Comparison of ENCODE assay signal across 1 cellular context in the genomic region with DNA sequence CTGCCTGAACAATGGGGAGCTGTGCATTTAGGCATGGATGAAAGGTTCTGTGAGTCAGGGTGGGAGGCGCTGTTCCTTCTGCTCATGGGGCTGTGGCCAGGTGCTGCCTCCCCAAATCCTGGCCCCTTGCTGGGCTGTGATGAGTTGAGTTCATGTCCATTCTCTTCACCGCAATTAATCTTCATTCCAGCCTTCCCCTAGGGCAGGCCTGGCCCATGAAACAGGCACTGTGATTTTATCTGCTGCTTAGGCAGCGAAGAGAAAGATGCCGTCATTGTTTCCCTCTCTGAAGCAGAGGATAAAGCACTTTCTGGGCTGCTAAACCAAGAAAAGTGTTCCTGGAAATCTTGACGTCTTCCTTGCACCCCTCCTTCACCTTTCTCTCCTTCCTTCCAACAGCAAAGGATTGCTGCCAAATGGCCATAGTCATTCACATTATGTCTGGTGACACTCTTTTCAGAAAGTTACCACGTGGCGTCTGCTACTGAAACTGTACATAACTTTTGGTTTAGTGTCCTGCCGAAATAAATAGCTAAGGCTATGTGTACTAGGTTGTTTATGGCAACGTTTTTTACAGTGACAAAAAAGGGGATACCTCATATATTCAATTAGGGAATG.
TF ChIP-seq lines count a peak whose summit lies in the region.

No MANE protein-coding gene starts in this region.

TF ChIP-seq in IMR-90, 13 proteins besides CTCF, POLR2A, EP300 and RAD21 (continued from another document):
- TF ChIP-seq, protein P1, sequence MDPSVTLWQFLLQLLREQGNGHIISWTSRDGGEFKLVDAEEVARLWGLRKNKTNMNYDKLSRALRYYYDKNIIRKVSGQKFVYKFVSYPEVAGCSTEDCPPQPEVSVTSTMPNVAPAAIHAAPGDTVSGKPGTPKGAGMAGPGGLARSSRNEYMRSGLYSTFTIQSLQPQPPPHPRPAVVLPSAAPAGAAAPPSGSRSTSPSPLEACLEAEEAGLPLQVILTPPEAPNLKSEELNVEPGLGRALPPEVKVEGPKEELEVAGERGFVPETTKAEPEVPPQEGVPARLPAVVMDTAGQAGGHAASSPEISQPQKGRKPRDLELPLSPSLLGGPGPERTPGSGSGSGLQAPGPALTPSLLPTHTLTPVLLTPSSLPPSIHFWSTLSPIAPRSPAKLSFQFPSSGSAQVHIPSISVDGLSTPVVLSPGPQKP (IDR thresholded peaks at IDR 0.05; ENCODE audit: borderline replicate concordance, low read depth, low read length), result no peak
- no peak for TF ChIP-seq SMC3 (IDR thresholded peaks at IDR 0.05; ENCODE audit: low read depth, low read length)
- TF ChIP-seq FOS (IDR thresholded peaks at IDR 0.05; ENCODE audit: low read depth, low read length), result no peak
- TF ChIP-seq RFX5 (IDR thresholded peaks at IDR 0.05; ENCODE audit: low read depth, low read length), result no peak
- TF ChIP-seq USF2 (IDR thresholded peaks at IDR 0.05; ENCODE audit: low read depth, low read length), result no peak
- no peak for TF ChIP-seq BHLHE40 (IDR thresholded peaks at IDR 0.05; ENCODE audit: low read depth, low read length)
- no peak for TF ChIP-seq CEBPB (IDR thresholded peaks at IDR 0.05; ENCODE audit: low read depth, low read length)
- TF ChIP-seq MAZ (IDR thresholded peaks at IDR 0.05; ENCODE audit: borderline replicate concordance, low read depth, low read length), result no peak
- no peak for TF ChIP-seq CHD1 (IDR thresholded peaks at IDR 0.05; ENCODE audit: low read depth, low read length)
- no peak for TF ChIP-seq MXI1 (IDR thresholded peaks at IDR 0.05; ENCODE audit: borderline replicate concordance, low read depth, low read length)
- no peak for TF ChIP-seq MAFK (IDR thresholded peaks at IDR 0.05; ENCODE audit: low read depth, low read length)
